In the genomic region with DNA sequence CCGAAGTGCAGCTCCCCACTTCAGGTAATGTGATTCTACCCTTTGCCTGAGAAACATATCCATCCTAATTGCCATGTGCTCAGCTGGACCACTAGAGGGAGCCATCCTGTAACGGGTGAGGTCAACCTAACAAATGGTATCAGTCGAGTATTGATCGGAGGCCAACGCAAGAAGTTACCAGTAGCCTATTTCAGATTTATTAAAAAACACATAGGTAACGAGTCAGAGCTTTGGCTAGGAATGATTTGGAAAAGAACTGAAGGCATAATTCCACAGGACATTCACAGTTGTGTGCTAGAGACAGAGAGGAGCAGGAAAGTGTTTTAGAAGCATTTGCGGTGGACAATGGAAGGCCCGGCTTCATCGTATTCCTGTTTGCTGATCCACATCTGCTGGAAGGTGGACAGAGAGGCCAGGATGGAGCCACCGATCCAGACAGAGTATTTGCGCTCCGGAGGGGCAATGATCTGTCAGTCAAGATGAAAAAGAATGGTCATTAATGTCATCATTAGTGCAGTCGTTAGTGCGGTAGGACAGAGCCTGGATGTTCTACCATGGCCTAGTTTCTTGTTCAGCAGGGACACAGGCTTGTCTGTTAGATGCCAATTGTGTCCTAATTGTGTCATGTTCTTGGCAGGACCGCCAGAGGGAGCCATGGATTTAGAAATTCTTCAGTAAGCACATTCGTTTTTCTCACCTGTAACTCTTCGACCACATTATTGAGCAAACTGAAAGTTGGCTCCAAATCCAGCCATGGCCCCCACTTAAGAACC, we compare ENCODE assay signal across 8 cellular contexts. TPM values are rescaled to one million over a fixed set of nuclear protein-coding genes. Genes with fewer than 3 reads are reported as not detected.
A peak's percentile ranks its signal among the peaks of the same experiment; 100 is the strongest.
DNase-seq lines count a peak whose midpoint lies in the region; ATAC-seq, FAIRE-seq and TF ChIP-seq lines count a peak whose summit lies in the region.

No MANE protein-coding gene starts in this region.

- no peaks in the 10 kb centered on the region; the same call in 1 of the 2 replicates for H3K36me3 ChIP-seq in Karpas-422 (ENCODE audit: insufficient read depth, low read length)

- peaks cover 34% of the 10 kb centered on the region for H3K36me3 Mint-ChIP-seq in activated T-helper 1 cell treated with anti-CD3 and anti-CD28 coated beads, Interleukin-12 subunit alpha, Interleukin-12 subunit beta, Interleukin-2, Interleukin-4 antibody, amounts not matched to agents 30 ng/mL and 10 ng/mL and 1 ng/mL, durations not matched to agents 14 hours and 24 hours and 36 hours (ENCODE audit: low read depth)
- no peaks in the 10 kb centered on the region for H3K36me3 Mint-ChIP-seq in nephron progenitor cell (ENCODE audit: low read depth)
- no peaks in the 10 kb centered on the region for H3K36me3 Mint-ChIP-seq in stimulated activated naive CD8-positive, alpha-beta T cell treated with anti-CD3 and anti-CD28 coated beads, Interleukin-15, Interleukin-2, amounts not matched to agents 100 ng/mL and 50 ng/mL, for 24 hours (ENCODE audit: low read depth)

- H3K4me1 ChIP-seq in Karpas-422 (ENCODE audit: low read length), result peaks cover 35% of the 10 kb centered on the region

- H3K9me2 ChIP-seq in Karpas-422 (replicated peaks; ENCODE audit: insufficient read depth, low read length), result no peaks in the 10 kb centered on the region

- no peak overlapping the region for H3K9ac ChIP-seq in Karpas-422 (ENCODE audit: low read length)

- H3K4me3 Mint-ChIP-seq in activated T-helper 1 cell treated with anti-CD3 and anti-CD28 coated beads, Interleukin-12 subunit alpha, Interleukin-12 subunit beta, Interleukin-2, Interleukin-4 antibody, amounts not matched to agents 30 ng/mL and 10 ng/mL and 1 ng/mL, durations not matched to agents 14 hours and 24 hours and 36 hours, result peak overlapping the region; percentile 15
- H3K4me3 Mint-ChIP-seq in nephron progenitor cell, result no peak overlapping the region
- H3K4me3 Mint-ChIP-seq in stimulated activated naive CD8-positive, alpha-beta T cell treated with anti-CD3 and anti-CD28 coated beads, Interleukin-15, Interleukin-2, amounts not matched to agents 100 ng/mL and 50 ng/mL, for 24 hours, result peak overlapping the region; percentile 28

- H3K9me3 ChIP-seq in Karpas-422 (ENCODE audit: low read length), result no peaks in the 10 kb centered on the region

- no peaks in the 10 kb centered on the region for H3K79me2 ChIP-seq in Karpas-422 (ENCODE audit: low read length)

- peaks cover 32% of the 10 kb centered on the region for H3K4me1 Mint-ChIP-seq in activated T-helper 1 cell treated with anti-CD3 and anti-CD28 coated beads, Interleukin-12 subunit alpha, Interleukin-12 subunit beta, Interleukin-2, Interleukin-4 antibody, amounts not matched to agents 30 ng/mL and 10 ng/mL and 1 ng/mL, durations not matched to agents 14 hours and 24 hours and 36 hours (ENCODE audit: low read depth)
- H3K4me1 Mint-ChIP-seq in nephron progenitor cell, result peaks cover 22% of the 10 kb centered on the region
- peaks cover 16% of the 10 kb centered on the region for H3K4me1 Mint-ChIP-seq in stimulated activated naive CD8-positive, alpha-beta T cell treated with anti-CD3 and anti-CD28 coated beads, Interleukin-15, Interleukin-2, amounts not matched to agents 100 ng/mL and 50 ng/mL, for 24 hours (ENCODE audit: low read depth)

- no peaks in the 10 kb centered on the region for H3K27me3 Mint-ChIP-seq in activated T-helper 1 cell treated with anti-CD3 and anti-CD28 coated beads, Interleukin-12 subunit alpha, Interleukin-12 subunit beta, Interleukin-2, Interleukin-4 antibody, amounts not matched to agents 30 ng/mL and 10 ng/mL and 1 ng/mL, durations not matched to agents 14 hours and 24 hours and 36 hours (ENCODE audit: insufficient read depth)
- peaks cover 2% of the 10 kb centered on the region for H3K27me3 Mint-ChIP-seq in nephron progenitor cell (ENCODE audit: low read depth, poor library complexity)
- no peaks in the 10 kb centered on the region for H3K27me3 Mint-ChIP-seq in stimulated activated naive CD8-positive, alpha-beta T cell treated with anti-CD3 and anti-CD28 coated beads, Interleukin-15, Interleukin-2, amounts not matched to agents 100 ng/mL and 50 ng/mL, for 24 hours

- H4K20me1 ChIP-seq in Karpas-422 (ENCODE audit: insufficient read depth, low read depth, low read length), result no peaks in the 10 kb centered on the region

- H3K9me3 Mint-ChIP-seq in activated T-helper 1 cell treated with anti-CD3 and anti-CD28 coated beads, Interleukin-12 subunit alpha, Interleukin-12 subunit beta, Interleukin-2, Interleukin-4 antibody, amounts not matched to agents 30 ng/mL and 10 ng/mL and 1 ng/mL, durations not matched to agents 14 hours and 24 hours and 36 hours, result no peaks in the 10 kb centered on the region
- H3K9me3 Mint-ChIP-seq in nephron progenitor cell, result no peaks in the 10 kb centered on the region
- H3K9me3 Mint-ChIP-seq in stimulated activated naive CD8-positive, alpha-beta T cell treated with anti-CD3 and anti-CD28 coated beads, Interleukin-15, Interleukin-2, amounts not matched to agents 100 ng/mL and 50 ng/mL, for 24 hours, result no peaks in the 10 kb centered on the region

- DNase-seq in Karpas-422 (peak; percentile 85), RCC 7860 (ENCODE audit: low spot score) (peak; percentile 63), fibroblast of mammary gland (ENCODE audit: low read depth) (peak; percentile 86), nephron progenitor cell (peak; percentile 64)
- DNase-seq in activated T-helper 1 cell treated with anti-CD3 and anti-CD28 coated beads, Interleukin-12 subunit alpha, Interleukin-12 subunit beta, Interleukin-2, Interleukin-4 antibody, amounts not matched to agents 30 ng/mL and 10 ng/mL and 1 ng/mL, durations not matched to agents 14 hours and 24 hours and 36 hours (ENCODE audit: low spot score), result peak; percentile 56

- H2AFZ ChIP-seq in Karpas-422 (ENCODE audit: low read length), result no peak overlapping the region

- H3K27ac Mint-ChIP-seq in activated T-helper 1 cell treated with anti-CD3 and anti-CD28 coated beads, Interleukin-12 subunit alpha, Interleukin-12 subunit beta, Interleukin-2, Interleukin-4 antibody, amounts not matched to agents 30 ng/mL and 10 ng/mL and 1 ng/mL, durations not matched to agents 14 hours and 24 hours and 36 hours, result peak overlapping the region; percentile 52
- no peak overlapping the region for H3K27ac Mint-ChIP-seq in nephron progenitor cell
- no peak overlapping the region for H3K27ac Mint-ChIP-seq in stimulated activated naive CD8-positive, alpha-beta T cell treated with anti-CD3 and anti-CD28 coated beads, Interleukin-15, Interleukin-2, amounts not matched to agents 100 ng/mL and 50 ng/mL, for 24 hours

- intact Hi-C loops in activated T-helper 1 cell treated with anti-CD3 and anti-CD28 coated beads, Interleukin-12 subunit alpha, Interleukin-12 subunit beta, Interleukin-2, Interleukin-4 antibody, amounts not matched to agents 30 ng/mL and 10 ng/mL and 1 ng/mL, durations not matched to agents 14 hours and 24 hours and 36 hours (cut with micrococcal nuclease), result loop anchor here (1.0 to 5.0 kb wide), 7 partner anchors 56 to 282 kb away; no protein-coding TSS in a partner anchor

- H3K27ac ChIP-seq in Karpas-422 (ENCODE audit: low read length), result no peak overlapping the region

- H3K4me3 ChIP-seq in Karpas-422 (ENCODE audit: low read length) (no peak overlapping the region), fibroblast of mammary gland (ENCODE audit: control insufficient read depth, low read depth, low read length) (no peak overlapping the region)

- TF ChIP-seq CTCF in fibroblast of mammary gland (conservative IDR thresholded peaks at IDR 0.05; ENCODE audit: control insufficient read depth, insufficient read depth, low read depth, low read length), result peak; percentile 95
- peak; percentile 71 for TF ChIP-seq CTCF in nephron progenitor cell (IDR thresholded peaks at IDR 0.05)

- H3K27me3 ChIP-seq in Karpas-422 (ENCODE audit: low read length), result no peaks in the 10 kb centered on the region

- ATAC-seq in GM18511 (IDR thresholded peaks at IDR 0.05; ENCODE audit: unreplicated experiment), result peak; percentile 55

- peak overlapping the region; percentile 23 for H3K4me2 ChIP-seq in Karpas-422 (ENCODE audit: low read depth, low read length, poor library complexity, severe bottlenecking)

- FAIRE-seq in A204.1 (lab: Jason Lieb, UNC), result peak; percentile 93
- FAIRE-seq in RCC 7860 (lab: Jason Lieb, UNC), result peak; percentile 43

RNA-seq across cellular contexts. Expression of a gene that starts 17.5 kb away (rescaled TPM):
- total RNA-seq in Karpas-422 (2014; rRNA removed; shearing (Covaris generic); ENCODE audit: low replicate concordance), result 0.61 and 1.3 TPM in 2 replicates
- 10.9 and 12.2 TPM in 2 replicates for total RNA-seq in activated T-helper 1 cell treated with anti-CD3 and anti-CD28 coated beads, Interleukin-12 subunit alpha, Interleukin-12 subunit beta, Interleukin-2, Interleukin-4 antibody, amounts not matched to agents 30 ng/mL and 10 ng/mL and 1 ng/mL, durations not matched to agents 14 hours and 24 hours and 36 hours

RNA-seq across cellular contexts. Expression of a gene that starts 55.0 kb away (rescaled TPM):
- 38.5 and 44.8 TPM in 2 replicates for total RNA-seq in Karpas-422 (2014; rRNA removed; shearing (Covaris generic); ENCODE audit: low replicate concordance)
- 36.1 and 37.5 TPM in 2 replicates for total RNA-seq in activated T-helper 1 cell treated with anti-CD3 and anti-CD28 coated beads, Interleukin-12 subunit alpha, Interleukin-12 subunit beta, Interleukin-2, Interleukin-4 antibody, amounts not matched to agents 30 ng/mL and 10 ng/mL and 1 ng/mL, durations not matched to agents 14 hours and 24 hours and 36 hours

RNA-seq across cellular contexts. Expression of a gene that starts 55.5 kb away (rescaled TPM):
- 68.5 and 91.9 TPM in 2 replicates for total RNA-seq in Karpas-422 (2014; rRNA removed; shearing (Covaris generic); ENCODE audit: low replicate concordance)
- 36.4 and 38.6 TPM in 2 replicates for total RNA-seq in activated T-helper 1 cell treated with anti-CD3 and anti-CD28 coated beads, Interleukin-12 subunit alpha, Interleukin-12 subunit beta, Interleukin-2, Interleukin-4 antibody, amounts not matched to agents 30 ng/mL and 10 ng/mL and 1 ng/mL, durations not matched to agents 14 hours and 24 hours and 36 hours
